Comparison of ENCODE assay signal across 1 cellular context in the genomic region with DNA sequence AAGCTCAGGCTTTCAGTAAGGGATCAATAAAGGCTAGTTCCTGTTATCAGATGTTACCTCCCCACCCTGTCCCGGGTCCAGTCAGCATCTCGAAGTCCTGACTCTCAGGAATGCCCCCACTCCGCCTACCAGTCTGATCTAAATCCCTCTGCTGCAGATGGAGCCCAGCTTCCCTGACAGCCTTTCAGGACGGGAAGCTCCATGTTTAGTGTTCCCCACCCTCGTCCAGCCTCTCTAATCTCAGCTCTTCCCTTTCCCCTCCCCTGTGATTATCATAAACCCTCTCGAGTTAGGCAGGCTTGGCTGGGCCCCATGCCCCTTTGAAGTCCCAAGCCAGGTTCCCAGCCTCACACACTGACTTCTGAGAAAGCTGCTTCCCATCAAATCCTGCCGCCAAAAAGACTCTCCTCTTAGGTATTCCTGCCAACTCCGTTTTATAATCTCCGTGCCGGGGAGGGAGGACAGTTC.
TF ChIP-seq lines count a peak whose summit lies in the region.

No MANE protein-coding gene starts in this region.

TF ChIP-seq in GM23338, 12 proteins besides CTCF, POLR2A, EP300 and RAD21 (continued from another document):
- TF ChIP-seq, protein P1, sequence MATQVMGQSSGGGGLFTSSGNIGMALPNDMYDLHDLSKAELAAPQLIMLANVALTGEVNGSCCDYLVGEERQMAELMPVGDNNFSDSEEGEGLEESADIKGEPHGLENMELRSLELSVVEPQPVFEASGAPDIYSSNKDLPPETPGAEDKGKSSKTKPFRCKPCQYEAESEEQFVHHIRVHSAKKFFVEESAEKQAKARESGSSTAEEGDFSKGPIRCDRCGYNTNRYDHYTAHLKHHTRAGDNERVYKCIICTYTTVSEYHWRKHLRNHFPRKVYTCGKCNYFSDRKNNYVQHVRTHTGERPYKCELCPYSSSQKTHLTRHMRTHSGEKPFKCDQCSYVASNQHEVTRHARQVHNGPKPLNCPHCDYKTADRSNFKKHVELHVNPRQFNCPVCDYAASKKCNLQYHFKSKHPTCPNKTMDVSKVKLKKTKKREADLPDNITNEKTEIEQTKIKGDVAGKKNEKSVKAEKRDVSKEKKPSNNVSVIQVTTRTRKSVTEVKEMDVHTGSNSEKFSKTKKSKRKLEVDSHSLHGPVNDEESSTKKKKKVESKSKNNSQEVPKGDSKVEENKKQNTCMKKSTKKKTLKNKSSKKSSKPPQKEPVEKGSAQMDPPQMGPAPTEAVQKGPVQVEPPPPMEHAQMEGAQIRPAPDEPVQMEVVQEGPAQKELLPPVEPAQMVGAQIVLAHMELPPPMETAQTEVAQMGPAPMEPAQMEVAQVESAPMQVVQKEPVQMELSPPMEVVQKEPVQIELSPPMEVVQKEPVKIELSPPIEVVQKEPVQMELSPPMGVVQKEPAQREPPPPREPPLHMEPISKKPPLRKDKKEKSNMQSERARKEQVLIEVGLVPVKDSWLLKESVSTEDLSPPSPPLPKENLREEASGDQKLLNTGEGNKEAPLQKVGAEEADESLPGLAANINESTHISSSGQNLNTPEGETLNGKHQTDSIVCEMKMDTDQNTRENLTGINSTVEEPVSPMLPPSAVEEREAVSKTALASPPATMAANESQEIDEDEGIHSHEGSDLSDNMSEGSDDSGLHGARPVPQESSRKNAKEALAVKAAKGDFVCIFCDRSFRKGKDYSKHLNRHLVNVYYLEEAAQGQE (IDR thresholded peaks at IDR 0.05; ENCODE audit: unreplicated experiment), result no peak
